Comparison of ENCODE assay signal across 1 cellular context in genomic region chr6:138765896-138766487, GRCh38.
TF ChIP-seq lines count a peak whose summit lies in the region.

No MANE protein-coding gene starts in this region.

TF ChIP-seq in H1, 55 proteins besides CTCF, POLR2A, EP300 and RAD21:
- TF ChIP-seq CTBP2 (IDR thresholded peaks at IDR 0.05; ENCODE audit: borderline replicate concordance, insufficient read depth, insufficient read length, low read length) (no peak), TAF7 (optimal IDR thresholded peaks at IDR 0.05; ENCODE audit: borderline replicate concordance, low read depth, low read length) (no peak), KDM1A (IDR thresholded peaks at IDR 0.05; ENCODE audit: borderline replicate concordance, low read length) (no peak), MAX (IDR thresholded peaks at IDR 0.05) (no peak), CHD7 (IDR thresholded peaks at IDR 0.05; ENCODE audit: insufficient replicate concordance, low read length) (no peak), EGR1 (IDR thresholded peaks at IDR 0.05; ENCODE audit: borderline replicate concordance, low read depth, low read length) (no peak), USF2 (IDR thresholded peaks at IDR 0.05; ENCODE audit: low read length) (no peak), CHD2 (IDR thresholded peaks at IDR 0.05; ENCODE audit: low read length) (no peak), KDM5A (IDR thresholded peaks at IDR 0.05; ENCODE audit: low read length) (no peak), SP2 (IDR thresholded peaks at IDR 0.05; ENCODE audit: low read length) (no peak), TEAD4 (IDR thresholded peaks at IDR 0.05; ENCODE audit: low read depth, low read length) (no peak), SP4 (IDR thresholded peaks at IDR 0.05; ENCODE audit: low read length) (no peak), FOSL1 (IDR thresholded peaks at IDR 0.05; ENCODE audit: insufficient read depth, low read depth, low read length) (no peak), SIX5 (IDR thresholded peaks at IDR 0.05; ENCODE audit: low read depth, low read length) (no peak)
